In genomic region chr2:7604456-7604855, GRCh38 we compare ENCODE assay signal across 16 cellular contexts.
DNase-seq lines count a peak whose midpoint lies in the region; ATAC-seq, FAIRE-seq and TF ChIP-seq lines count a peak whose summit lies in the region.
"Had no signal": no experiment of that assay in that cellular context is flagged by ENCODE, and none has a peak within 500 bp of the region (broad histone marks: within the 10 kb centered on the region; RNA-seq: fewer than 3 reads in every experiment).

No MANE protein-coding gene starts in this region.

- no peak overlapping the region for H3K27ac Mint-ChIP-seq in activated naive CD4-positive, alpha-beta T cell treated with anti-CD3 and anti-CD28 coated beads, Interleukin-2, amount 50 U/mL, for 72 hours
- H3K27ac Mint-ChIP-seq: CD4-positive, alpha-beta memory T cell; HFFc6 had no signal

- ATAC-seq in PC-3, result peak; percentile 90
- ATAC-seq in stimulated activated naive CD8-positive, alpha-beta T cell treated with anti-CD3 and anti-CD28 coated beads, Interleukin-15, Interleukin-2, amounts not matched to agents 100 U/mL and 50 U/mL, for 24 hours, result no peak
- ATAC-seq in activated naive CD4-positive, alpha-beta T cell treated with anti-CD3 and anti-CD28 coated beads, Interleukin-2, amount 50 U/mL, for 72 hours, result no peak

- intact Hi-C loops in PC-3 (cut with micrococcal nuclease), result no loop called here

- POLR2A ChIA-PET in PC-3 (lab: Charles Lee; ENCODE audit: unreplicated experiment), result interaction anchor here (0.7 kb wide), 1 partner anchor 1282 kb away, joined by 3 read pairs; no protein-coding TSS in a partner anchor

- H3K36me3 Mint-ChIP-seq in activated naive CD4-positive, alpha-beta T cell treated with anti-CD3 and anti-CD28 coated beads, Interleukin-2, amount 50 U/mL, for 72 hours, result peaks cover 0 to 9% of the 10 kb centered on the region in 2 donors
- H3K36me3 Mint-ChIP-seq: CD4-positive, alpha-beta memory T cell had no signal

- H3K36me3 ChIP-seq in PC-3 (ENCODE audit: low read depth, low read length) (no peaks in the 10 kb centered on the region), small intestine (ENCODE audit: control insufficient read depth in 2 of 2, insufficient read depth in 2 of 2, low read length in 2 of 2) (no peaks in the 10 kb centered on the region)
- H3K36me3 ChIP-seq: BE2C had no signal

- peak; percentile 13 for DNase-seq in AG10803 (ENCODE audit: low read depth)
- peak; percentile 44 for DNase-seq in PC-3
- DNase-seq in astrocyte of the hippocampus (ENCODE audit: low read depth, low spot score), result peak; percentile 50
- peak; percentile 10 for DNase-seq in left kidney (ENCODE audit: low read depth, low spot score)
- DNase-seq in SKM-1 (lab: John Stamatoyannopoulos, UW; ENCODE audit: unreplicated experiment), result no peak
- DNase-seq in small intestine, result no peak
- no peak for DNase-seq in stimulated activated naive CD8-positive, alpha-beta T cell treated with anti-CD3 and anti-CD28 coated beads, Interleukin-15, Interleukin-2, amounts not matched to agents 100 U/mL and 50 U/mL, for 24 hours
- DNase-seq in activated naive CD4-positive, alpha-beta T cell treated with anti-CD3 and anti-CD28 coated beads, Interleukin-2, amount 50 U/mL, for 72 hours (ENCODE audit: low spot score in 2 of 2), result no peak
- DNase-seq: 8988T; BE2C; CD4-positive, alpha-beta memory T cell; DMS79; HCEC 1CT; HFFc6 had no signal

- no peaks in the 10 kb centered on the region for H3F3A ChIP-seq in PC-3 (ENCODE audit: low read length, unreplicated experiment)

- no peaks in the 10 kb centered on the region for H3K9me3 ChIP-seq in PC-3 (ENCODE audit: low read length)
- no peaks in the 10 kb centered on the region for H3K9me3 ChIP-seq in small intestine (ENCODE audit: control insufficient read depth, low read depth)
- H3K9me3 ChIP-seq: BE2C had no signal

- 83 to 89% (median 86%) methylated on average over 3 of the region's 3 CpGs for WGBS in small intestine, 3 donors

- no TSS peak for BruUV-seq in PC-3 (replicated peaks; lab: Mats Ljungman, UMichigan)

- no peak for TF ChIP-seq CTCF in AG10803 (conservative IDR thresholded peaks at IDR 0.05; ENCODE audit: low read length)
- no peak for TF ChIP-seq CTCF in PC-3 (conservative IDR thresholded peaks at IDR 0.05; ENCODE audit: low read depth, low read length)

- no peak overlapping the region for H3K4me2 ChIP-seq in PC-3 (ENCODE audit: low read length)

- H3K27me3 ChIP-seq in PC-3 (ENCODE audit: low read length) (no peaks in the 10 kb centered on the region), small intestine (ENCODE audit: control insufficient read depth in 2 of 2, insufficient read depth in 2 of 2, low read length in 2 of 2) (no peaks in the 10 kb centered on the region)
- H3K27me3 ChIP-seq: BE2C had no signal

- H4K20me1 ChIP-seq in PC-3 (ENCODE audit: low read length), result no peaks in the 10 kb centered on the region

- FAIRE-seq in small intestine (lab: Jason Lieb, UNC), result no peak
- FAIRE-seq: GM12891 had no signal

- peaks cover 0 to 17% of the 10 kb centered on the region in 2 donors for H3K9me3 Mint-ChIP-seq in activated naive CD4-positive, alpha-beta T cell treated with anti-CD3 and anti-CD28 coated beads, Interleukin-2, amount 50 U/mL, for 72 hours

- peak overlapping the region; percentile 51 for H3K27ac ChIP-seq in PC-3 (ENCODE audit: low read length)
- no peak overlapping the region for H3K27ac ChIP-seq in small intestine (ENCODE audit: low read depth in 1 of 2, low read length in 1 of 2)
- H3K27ac ChIP-seq: C4-2B had no signal

- no peak overlapping the region for H2AFZ ChIP-seq in PC-3 (ENCODE audit: low read length)

- H3K9me2 ChIP-seq in PC-3 (replicated peaks; ENCODE audit: low read length), result no peaks in the 10 kb centered on the region

- CTCF ChIA-PET in PC-3 (lab: Charles Lee), result no interaction called here

- no peaks in the 10 kb centered on the region for H3K79me2 ChIP-seq in PC-3 (ENCODE audit: low read length)

- H3K4me1 ChIP-seq in PC-3 (ENCODE audit: insufficient read depth, low read length) (peaks cover 7% of the 10 kb centered on the region; the same call in 1 of the 2 replicates), small intestine (ENCODE audit: control insufficient read depth in 2 of 2, insufficient read depth in 1 of 2, low read depth in 1 of 2, low read length in 1 of 2) (no peaks in the 10 kb centered on the region)
- H3K4me1 ChIP-seq: BE2C had no signal

- H3K4me3 ChIP-seq in AG10803 (ENCODE audit: low read length) (no peak overlapping the region), PC-3 (ENCODE audit: low read length) (no peak overlapping the region), small intestine (ENCODE audit: low read depth in 1 of 2, low read length in 2 of 2) (no peak overlapping the region)

- H3K9ac ChIP-seq in PC-3 (ENCODE audit: low read length), result no peak overlapping the region

Comparison
In these comparisons a context has a peak if more than half of its experiments do, and no peak if none do; other contexts are left out.
1. DNase-seq: peak in AG10803 (single experiment), PC-3 (single experiment), astrocyte of the hippocampus (single experiment) and left kidney (single experiment); none in SKM-1 (single experiment), small intestine (single experiment), stimulated activated naive CD8-positive, alpha-beta T cell treated with anti-CD3 and anti-CD28 coated beads, Interleukin-15, Interleukin-2, amounts not matched to agents 100 U/mL and 50 U/mL, for 24 hours (single experiment) and activated naive CD4-positive, alpha-beta T cell treated with anti-CD3 and anti-CD28 coated beads, Interleukin-2, amount 50 U/mL, for 72 hours (0 of 2).